ENCODE assay signal across 1 cellular context in the genomic region with DNA sequence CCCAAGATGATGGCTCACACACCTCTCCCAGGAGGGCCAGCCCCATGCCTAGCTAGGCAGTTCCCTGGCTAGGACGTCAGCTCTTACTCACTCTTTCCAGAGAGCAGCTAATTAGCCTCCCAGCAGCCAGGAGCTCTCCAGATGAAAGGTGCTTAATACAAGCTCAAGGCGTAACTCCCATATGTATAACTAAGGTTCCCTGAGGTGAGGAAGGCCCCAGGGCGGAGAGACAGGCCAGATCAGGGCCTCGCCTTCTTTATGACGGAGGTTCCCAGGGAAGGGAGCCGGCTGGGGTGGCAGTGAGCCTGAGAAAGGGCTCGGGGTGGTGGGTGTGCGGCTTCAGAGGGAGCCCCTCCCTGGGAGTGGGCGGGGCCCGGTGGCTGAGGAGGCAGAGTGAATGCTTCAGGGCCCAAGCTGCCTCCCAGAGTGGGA.
TF ChIP-seq lines count a peak whose summit lies in the region.

No MANE protein-coding gene starts in this region.

TF ChIP-seq in HEK293, 187 proteins besides CTCF, POLR2A, EP300 and RAD21 (continued from another document and continues in another):
- TF ChIP-seq, protein P1, sequence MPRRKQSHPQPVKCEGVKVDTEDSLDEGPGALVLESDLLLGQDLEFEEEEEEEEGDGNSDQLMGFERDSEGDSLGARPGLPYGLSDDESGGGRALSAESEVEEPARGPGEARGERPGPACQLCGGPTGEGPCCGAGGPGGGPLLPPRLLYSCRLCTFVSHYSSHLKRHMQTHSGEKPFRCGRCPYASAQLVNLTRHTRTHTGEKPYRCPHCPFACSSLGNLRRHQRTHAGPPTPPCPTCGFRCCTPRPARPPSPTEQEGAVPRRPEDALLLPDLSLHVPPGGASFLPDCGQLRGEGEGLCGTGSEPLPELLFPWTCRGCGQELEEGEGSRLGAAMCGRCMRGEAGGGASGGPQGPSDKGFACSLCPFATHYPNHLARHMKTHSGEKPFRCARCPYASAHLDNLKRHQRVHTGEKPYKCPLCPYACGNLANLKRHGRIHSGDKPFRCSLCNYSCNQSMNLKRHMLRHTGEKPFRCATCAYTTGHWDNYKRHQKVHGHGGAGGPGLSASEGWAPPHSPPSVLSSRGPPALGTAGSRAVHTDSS (tag by site-specific recombination; IDR thresholded peaks at IDR 0.05): no peak
- no peak for TF ChIP-seq ZNF785 (tag by site-specific recombination; IDR thresholded peaks at IDR 0.05)
- TF ChIP-seq, protein P2, sequence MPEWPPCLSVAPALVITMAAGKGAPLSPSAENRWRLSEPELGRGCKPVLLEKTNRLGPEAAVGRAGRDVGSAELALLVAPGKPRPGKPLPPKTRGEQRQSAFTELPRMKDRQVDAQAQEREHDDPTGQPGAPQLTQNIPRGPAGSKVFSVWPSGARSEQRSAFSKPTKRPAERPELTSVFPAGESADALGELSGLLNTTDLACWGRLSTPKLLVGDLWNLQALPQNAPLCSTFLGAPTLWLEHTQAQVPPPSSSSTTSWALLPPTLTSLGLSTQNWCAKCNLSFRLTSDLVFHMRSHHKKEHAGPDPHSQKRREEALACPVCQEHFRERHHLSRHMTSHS (tag by site-specific recombination; IDR thresholded peaks at IDR 0.05): no peak
- TF ChIP-seq, protein P3, sequence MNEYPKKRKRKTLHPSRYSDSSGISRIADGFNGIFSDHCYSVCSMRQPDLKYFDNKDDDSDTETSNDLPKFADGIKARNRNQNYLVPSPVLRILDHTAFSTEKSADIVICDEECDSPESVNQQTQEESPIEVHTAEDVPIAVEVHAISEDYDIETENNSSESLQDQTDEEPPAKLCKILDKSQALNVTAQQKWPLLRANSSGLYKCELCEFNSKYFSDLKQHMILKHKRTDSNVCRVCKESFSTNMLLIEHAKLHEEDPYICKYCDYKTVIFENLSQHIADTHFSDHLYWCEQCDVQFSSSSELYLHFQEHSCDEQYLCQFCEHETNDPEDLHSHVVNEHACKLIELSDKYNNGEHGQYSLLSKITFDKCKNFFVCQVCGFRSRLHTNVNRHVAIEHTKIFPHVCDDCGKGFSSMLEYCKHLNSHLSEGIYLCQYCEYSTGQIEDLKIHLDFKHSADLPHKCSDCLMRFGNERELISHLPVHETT (tag by site-specific recombination; IDR thresholded peaks at IDR 0.05): no peak
- no peak for TF ChIP-seq PRDM1 (tag by site-specific recombination; IDR thresholded peaks at IDR 0.05)
- no peak for TF ChIP-seq ZNF221 (tag by site-specific recombination; IDR thresholded peaks at IDR 0.05; ENCODE audit: borderline replicate concordance)
- no peak for TF ChIP-seq ZNF654 (tag by site-specific recombination; IDR thresholded peaks at IDR 0.05; ENCODE audit: low read depth)
- TF ChIP-seq GLIS1 (tag by site-specific recombination; IDR thresholded peaks at IDR 0.05): peak; percentile 83
- TF ChIP-seq ZNF571 (tag by site-specific recombination; IDR thresholded peaks at IDR 0.05): no peak
- no peak for TF ChIP-seq ZNF292 (tag by site-specific recombination; IDR thresholded peaks at IDR 0.05; ENCODE audit: borderline replicate concordance, low read depth)
- TF ChIP-seq KLF10 (tag by site-specific recombination; IDR thresholded peaks at IDR 0.05): peak; percentile 52; the same call in 1 of the 2 replicates
- no peak for TF ChIP-seq ZFP37 (tag by site-specific recombination; IDR thresholded peaks at IDR 0.05)
- TF ChIP-seq ZNF416 (tag by site-specific recombination; IDR thresholded peaks at IDR 0.05): no peak
- no peak for TF ChIP-seq ZNF76 (tag by site-specific recombination; IDR thresholded peaks at IDR 0.05; ENCODE audit: borderline replicate concordance, low read depth)
- TF ChIP-seq EGR2 (tag by site-specific recombination; IDR thresholded peaks at IDR 0.05; ENCODE audit: low read depth): peak; percentile 58
- no peak for TF ChIP-seq ZNF48 (tag by site-specific recombination; IDR thresholded peaks at IDR 0.05)
- no peak for TF ChIP-seq ZNF174 (tag by site-specific recombination; IDR thresholded peaks at IDR 0.05)
- TF ChIP-seq, protein P4, sequence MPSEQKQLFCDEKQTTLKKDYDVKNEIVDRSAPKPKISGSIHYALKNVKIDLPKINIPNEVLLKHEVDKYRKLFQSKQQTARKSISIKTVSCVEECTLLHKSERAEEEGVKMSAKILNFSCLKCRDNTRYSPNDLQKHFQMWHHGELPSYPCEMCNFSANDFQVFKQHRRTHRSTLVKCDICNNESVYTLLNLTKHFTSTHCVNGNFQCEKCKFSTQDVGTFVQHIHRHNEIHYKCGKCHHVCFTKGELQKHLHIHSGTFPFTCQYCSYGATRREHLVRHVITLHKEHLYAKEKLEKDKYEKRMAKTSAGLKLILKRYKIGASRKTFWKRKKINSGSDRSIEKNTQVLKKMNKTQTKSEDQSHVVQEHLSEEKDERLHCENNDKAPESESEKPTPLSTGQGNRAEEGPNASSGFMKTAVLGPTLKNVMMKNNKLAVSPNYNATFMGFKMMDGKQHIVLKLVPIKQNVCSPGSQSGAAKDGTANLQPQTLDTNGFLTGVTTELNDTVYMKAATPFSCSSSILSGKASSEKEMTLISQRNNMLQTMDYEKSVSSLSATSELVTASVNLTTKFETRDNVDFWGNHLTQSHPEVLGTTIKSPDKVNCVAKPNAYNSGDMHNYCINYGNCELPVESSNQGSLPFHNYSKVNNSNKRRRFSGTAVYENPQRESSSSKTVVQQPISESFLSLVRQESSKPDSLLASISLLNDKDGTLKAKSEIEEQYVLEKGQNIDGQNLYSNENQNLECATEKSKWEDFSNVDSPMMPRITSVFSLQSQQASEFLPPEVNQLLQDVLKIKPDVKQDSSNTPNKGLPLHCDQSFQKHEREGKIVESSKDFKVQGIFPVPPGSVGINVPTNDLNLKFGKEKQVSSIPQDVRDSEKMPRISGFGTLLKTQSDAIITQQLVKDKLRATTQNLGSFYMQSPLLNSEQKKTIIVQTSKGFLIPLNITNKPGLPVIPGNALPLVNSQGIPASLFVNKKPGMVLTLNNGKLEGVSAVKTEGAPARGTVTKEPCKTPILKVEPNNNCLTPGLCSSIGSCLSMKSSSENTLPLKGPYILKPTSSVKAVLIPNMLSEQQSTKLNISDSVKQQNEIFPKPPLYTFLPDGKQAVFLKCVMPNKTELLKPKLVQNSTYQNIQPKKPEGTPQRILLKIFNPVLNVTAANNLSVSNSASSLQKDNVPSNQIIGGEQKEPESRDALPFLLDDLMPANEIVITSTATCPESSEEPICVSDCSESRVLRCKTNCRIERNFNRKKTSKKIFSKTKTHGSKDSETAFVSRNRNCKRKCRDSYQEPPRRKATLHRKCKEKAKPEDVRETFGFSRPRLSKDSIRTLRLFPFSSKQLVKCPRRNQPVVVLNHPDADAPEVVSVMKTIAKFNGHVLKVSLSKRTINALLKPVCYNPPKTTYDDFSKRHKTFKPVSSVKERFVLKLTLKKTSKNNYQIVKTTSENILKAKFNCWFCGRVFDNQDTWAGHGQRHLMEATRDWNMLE (tag by site-specific recombination; conservative IDR thresholded peaks at IDR 0.05; ENCODE audit: low read depth): no peak
- no peak for TF ChIP-seq ZNF23 (tag by site-specific recombination; IDR thresholded peaks at IDR 0.05; ENCODE audit: borderline replicate concordance)
- no peak for TF ChIP-seq SCRT2 (tag by site-specific recombination; IDR thresholded peaks at IDR 0.05)
- TF ChIP-seq ZNF311 (tag by site-specific recombination; IDR thresholded peaks at IDR 0.05; ENCODE audit: borderline replicate concordance): no peak
- no peak for TF ChIP-seq ZNF354C (tag by site-specific recombination; IDR thresholded peaks at IDR 0.05; ENCODE audit: borderline replicate concordance, low read depth)
- TF ChIP-seq ZNF404 (tag by site-specific recombination; IDR thresholded peaks at IDR 0.05): no peak
- peak; percentile 38 for TF ChIP-seq WT1 (tag by site-specific recombination; IDR thresholded peaks at IDR 0.05)
- TF ChIP-seq, protein P5, sequence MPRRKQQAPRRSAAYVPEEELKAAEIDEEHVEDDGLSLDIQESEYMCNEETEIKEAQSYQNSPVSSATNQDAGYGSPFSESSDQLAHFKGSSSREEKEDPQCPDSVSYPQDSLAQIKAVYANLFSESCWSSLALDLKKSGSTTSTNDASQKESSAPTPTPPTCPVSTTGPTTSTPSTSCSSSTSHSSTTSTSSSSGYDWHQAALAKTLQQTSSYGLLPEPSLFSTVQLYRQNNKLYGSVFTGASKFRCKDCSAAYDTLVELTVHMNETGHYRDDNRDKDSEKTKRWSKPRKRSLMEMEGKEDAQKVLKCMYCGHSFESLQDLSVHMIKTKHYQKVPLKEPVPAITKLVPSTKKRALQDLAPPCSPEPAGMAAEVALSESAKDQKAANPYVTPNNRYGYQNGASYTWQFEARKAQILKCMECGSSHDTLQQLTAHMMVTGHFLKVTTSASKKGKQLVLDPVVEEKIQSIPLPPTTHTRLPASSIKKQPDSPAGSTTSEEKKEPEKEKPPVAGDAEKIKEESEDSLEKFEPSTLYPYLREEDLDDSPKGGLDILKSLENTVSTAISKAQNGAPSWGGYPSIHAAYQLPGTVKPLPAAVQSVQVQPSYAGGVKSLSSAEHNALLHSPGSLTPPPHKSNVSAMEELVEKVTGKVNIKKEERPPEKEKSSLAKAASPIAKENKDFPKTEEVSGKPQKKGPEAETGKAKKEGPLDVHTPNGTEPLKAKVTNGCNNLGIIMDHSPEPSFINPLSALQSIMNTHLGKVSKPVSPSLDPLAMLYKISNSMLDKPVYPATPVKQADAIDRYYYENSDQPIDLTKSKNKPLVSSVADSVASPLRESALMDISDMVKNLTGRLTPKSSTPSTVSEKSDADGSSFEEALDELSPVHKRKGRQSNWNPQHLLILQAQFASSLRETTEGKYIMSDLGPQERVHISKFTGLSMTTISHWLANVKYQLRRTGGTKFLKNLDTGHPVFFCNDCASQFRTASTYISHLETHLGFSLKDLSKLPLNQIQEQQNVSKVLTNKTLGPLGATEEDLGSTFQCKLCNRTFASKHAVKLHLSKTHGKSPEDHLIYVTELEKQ (tag by site-specific recombination; IDR thresholded peaks at IDR 0.05; ENCODE audit: borderline replicate concordance): no peak
- no peak for TF ChIP-seq ZNF211 (tag by site-specific recombination; IDR thresholded peaks at IDR 0.05; ENCODE audit: low read depth)
- TF ChIP-seq ZFP41 (tag by site-specific recombination; IDR thresholded peaks at IDR 0.05; ENCODE audit: borderline replicate concordance): no peak
- TF ChIP-seq IKZF3 (tag by site-specific recombination; IDR thresholded peaks at IDR 0.05): no peak
- TF ChIP-seq, protein P6, sequence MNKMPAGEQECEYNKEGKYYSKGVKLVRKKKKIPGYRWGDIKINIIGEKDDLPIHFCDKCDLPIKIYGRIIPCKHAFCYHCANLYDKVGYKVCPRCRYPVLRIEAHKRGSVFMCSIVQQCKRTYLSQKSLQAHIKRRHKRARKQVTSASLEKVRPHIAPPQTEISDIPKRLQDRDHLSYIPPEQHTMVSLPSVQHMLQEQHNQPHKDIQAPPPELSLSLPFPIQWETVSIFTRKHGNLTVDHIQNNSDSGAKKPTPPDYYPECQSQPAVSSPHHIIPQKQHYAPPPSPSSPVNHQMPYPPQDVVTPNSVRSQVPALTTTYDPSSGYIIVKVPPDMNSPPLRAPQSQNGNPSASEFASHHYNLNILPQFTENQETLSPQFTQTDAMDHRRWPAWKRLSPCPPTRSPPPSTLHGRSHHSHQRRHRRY (tag by site-specific recombination; IDR thresholded peaks at IDR 0.05): no peak
- no peak for TF ChIP-seq KLF7 (tag by site-specific recombination; IDR thresholded peaks at IDR 0.05; ENCODE audit: borderline replicate concordance)
- no peak for TF ChIP-seq ZNF510 (tag by site-specific recombination; IDR thresholded peaks at IDR 0.05; ENCODE audit: insufficient replicate concordance)
- no peak for TF ChIP-seq ZNF843 (tag by site-specific recombination; IDR thresholded peaks at IDR 0.05)
- peak; percentile 56; the same call in 1 of the 2 replicates for TF ChIP-seq ZBTB48 (tag by site-specific recombination; IDR thresholded peaks at IDR 0.05)
- TF ChIP-seq FEZF1 (tag by site-specific recombination; IDR thresholded peaks at IDR 0.05): no peak
- no peak for TF ChIP-seq ZNF140 (tag by site-specific recombination; IDR thresholded peaks at IDR 0.05)
- TF ChIP-seq ZNF223 (tag by site-specific recombination; IDR thresholded peaks at IDR 0.05): no peak
- TF ChIP-seq, protein P7, sequence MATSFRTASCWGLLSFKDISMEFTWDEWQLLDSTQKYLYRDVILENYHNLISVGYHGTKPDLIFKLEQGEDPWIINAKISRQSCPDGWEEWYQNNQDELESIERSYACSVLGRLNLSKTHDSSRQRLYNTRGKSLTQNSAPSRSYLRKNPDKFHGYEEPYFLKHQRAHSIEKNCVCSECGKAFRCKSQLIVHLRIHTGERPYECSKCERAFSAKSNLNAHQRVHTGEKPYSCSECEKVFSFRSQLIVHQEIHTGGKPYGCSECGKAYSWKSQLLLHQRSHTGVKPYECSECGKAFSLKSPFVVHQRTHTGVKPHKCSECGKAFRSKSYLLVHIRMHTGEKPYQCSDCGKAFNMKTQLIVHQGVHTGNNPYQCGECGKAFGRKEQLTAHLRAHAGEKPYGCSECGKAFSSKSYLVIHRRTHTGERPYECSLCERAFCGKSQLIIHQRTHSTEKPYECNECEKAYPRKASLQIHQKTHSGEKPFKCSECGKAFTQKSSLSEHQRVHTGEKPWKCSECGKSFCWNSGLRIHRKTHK (tag by site-specific recombination; IDR thresholded peaks at IDR 0.05): no peak
- no peak for TF ChIP-seq ZNF239 (tag by site-specific recombination; IDR thresholded peaks at IDR 0.05)
- 0 out of 2 replicates have a peak, but pooled peaks have one; percentile 39 for TF ChIP-seq ZNF423 (tag by site-specific recombination; IDR thresholded peaks at IDR 0.05)
- TF ChIP-seq ZNF529 (tag by site-specific recombination; IDR thresholded peaks at IDR 0.05; ENCODE audit: insufficient replicate concordance): no peak
- TF ChIP-seq, protein P8, sequence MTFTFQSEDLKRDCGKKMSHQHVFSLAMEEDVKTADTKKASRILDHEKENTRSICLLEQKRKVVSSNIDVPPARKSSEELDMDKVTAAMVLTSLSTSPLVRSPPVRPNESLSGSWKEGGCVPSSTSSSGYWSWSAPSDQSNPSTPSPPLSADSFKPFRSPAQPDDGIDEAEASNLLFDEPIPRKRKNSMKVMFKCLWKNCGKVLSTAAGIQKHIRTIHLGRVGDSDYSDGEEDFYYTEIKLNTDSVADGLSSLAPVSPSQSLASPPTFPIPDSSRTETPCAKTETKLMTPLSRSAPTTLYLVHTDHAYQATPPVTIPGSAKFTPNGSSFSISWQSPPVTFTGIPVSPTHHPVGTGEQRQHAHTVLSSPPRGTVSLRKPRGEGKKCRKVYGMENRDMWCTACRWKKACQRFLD (tag by site-specific recombination; IDR thresholded peaks at IDR 0.05): no peak
- no peak for TF ChIP-seq ZNF549 (tag by site-specific recombination; IDR thresholded peaks at IDR 0.05)
- TF ChIP-seq SETDB1 (IDR thresholded peaks at IDR 0.05; ENCODE audit: insufficient read length, low read length): no peak
- no peak for TF ChIP-seq RBAK (tag by site-specific recombination; IDR thresholded peaks at IDR 0.05)
- TF ChIP-seq GFI1B (tag by site-specific recombination; IDR thresholded peaks at IDR 0.05): no peak
- TF ChIP-seq ZNF248 (tag by site-specific recombination; IDR thresholded peaks at IDR 0.05): no peak
